In the genomic region with DNA sequence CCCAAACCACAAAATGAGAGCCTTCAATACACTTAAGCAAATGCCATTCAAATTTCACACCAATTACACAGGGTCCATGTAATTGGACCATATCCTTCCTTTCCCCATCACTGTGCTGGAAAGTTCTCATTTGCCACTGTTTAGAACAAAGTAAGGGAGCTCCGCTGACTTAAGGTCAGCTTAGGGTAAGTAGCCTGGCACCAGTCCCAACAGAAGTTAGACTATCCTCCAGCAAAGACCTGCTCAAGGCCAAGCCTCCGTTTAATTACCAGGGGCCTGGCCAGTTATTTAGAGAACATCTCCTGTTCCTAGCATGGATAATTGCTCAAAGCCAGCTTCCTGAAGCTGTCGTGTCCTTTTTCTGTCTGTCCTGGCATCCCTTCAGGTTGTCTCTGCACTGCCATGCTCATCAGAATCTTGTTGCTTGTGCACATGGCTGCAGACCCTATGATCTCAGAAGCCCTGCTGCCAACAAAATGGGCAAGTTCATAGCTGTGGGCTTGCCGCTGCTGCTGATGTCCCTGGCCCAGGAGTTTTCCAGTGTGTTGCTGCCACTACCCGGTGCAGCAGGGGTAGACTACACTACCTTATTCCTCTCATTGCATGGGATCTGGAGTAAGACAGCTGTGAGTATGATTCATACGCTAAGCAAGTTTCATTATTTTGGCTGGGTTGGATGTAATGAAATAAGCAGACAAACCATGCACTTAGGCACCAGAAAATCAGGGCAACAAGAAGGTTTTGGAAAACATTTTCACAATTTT, we compare ENCODE assay signal across 27 cellular contexts. TPM values are rescaled to one million over a fixed set of nuclear protein-coding genes. Genes with fewer than 3 reads are reported as not detected.
DNase-seq lines count a peak whose midpoint lies in the region; ATAC-seq and TF ChIP-seq lines count a peak whose summit lies in the region.
"Had no signal": no experiment of that assay in that cellular context is flagged by ENCODE, and none has a peak within 500 bp of the region (broad histone marks: within the 10 kb centered on the region; RNA-seq: fewer than 3 reads in every experiment).

No MANE protein-coding gene starts in this region.

- H2BK12ac ChIP-seq in neuronal stem cell (ENCODE audit: low read length), result no peak overlapping the region

- H2AFZ ChIP-seq in neuronal stem cell (ENCODE audit: low read length), result no peak overlapping the region

- H3K36me3 ChIP-seq in heart right ventricle (no peaks in the 10 kb centered on the region), SJCRH30 (no peaks in the 10 kb centered on the region), neuronal stem cell (replicated peaks in 1 of 2; ENCODE audit: control insufficient read depth in 2 of 2, insufficient read depth in 2 of 2, low read length in 2 of 2) (no peaks in the 10 kb centered on the region), vagina (no peaks in the 10 kb centered on the region)

- H3K18ac ChIP-seq in neuronal stem cell (ENCODE audit: low read length), result peak overlapping the region; percentile 35

- H2AK5ac ChIP-seq in neuronal stem cell (ENCODE audit: low read depth, low read length), result no peak overlapping the region

- H3K4me1 ChIP-seq in heart right ventricle, result peaks cover 0 to 10% (median 0%) of the 10 kb centered on the region in 9 donors
- peaks cover 6% of the 10 kb centered on the region for H3K4me1 ChIP-seq in SJCRH30
- H3K4me1 ChIP-seq in neuronal stem cell (ENCODE audit: control insufficient read depth in 2 of 2, insufficient read depth in 1 of 2, low read depth in 1 of 2, low read length in 2 of 2), result no peaks in the 10 kb centered on the region
- no peaks in the 10 kb centered on the region for H3K4me1 ChIP-seq in vagina

- peak overlapping the region; percentile 25 for H3K23ac ChIP-seq in neuronal stem cell (ENCODE audit: low read depth, low read length, poor library complexity)

- DNase-seq in heart right ventricle (no peak), Right ventricle myocardium inferior (ENCODE audit: missing footprints) (no peak), SJCRH30 (peak; percentile 59 to 78), neuronal stem cell (ENCODE audit: low spot score) (no peak), superior temporal gyrus (ENCODE audit: extremely low spot score) (peak; percentile 34), vagina (ENCODE audit: extremely low spot score in 2 of 2) (no peak), T1000 (lab: John Stamatoyannopoulos, UW) (no peak)
- no peak for DNase-seq in stimulated activated CD8-positive, alpha-beta memory T cell treated with anti-CD3 and anti-CD28 coated beads, Interleukin-4, amount 100 ng/mL, for 48 hours
- DNase-seq: 8988T, ACHN, Calu3, DMS79 treated with DMSO at 0.1 percent for 48 hours, GF-D8, GOT3, IMR-90, KG1, NCI-H1092 treated with DMSO at 0.1 percent for 48 hours, NCI-H1436, NCI-H187, NCI-H2081 treated with DMSO at 0.1 percent for 48 hours, NCI-H2171, NCI-H226, NCI-H510A, NCI-H69 had no signal

- H3K27me3 ChIP-seq in heart right ventricle, result no peaks in the 10 kb centered on the region
- H3K27me3 ChIP-seq in SJCRH30, result no peaks in the 10 kb centered on the region
- peaks cover 0 to 2% (median 0%) of the 10 kb centered on the region in 3 experiments for H3K27me3 ChIP-seq in neuronal stem cell (ENCODE audit: control insufficient read depth in 3 of 3, insufficient read depth in 3 of 3, low read depth in 1 of 3, low read length in 3 of 3)
- H3K27me3 ChIP-seq in vagina, result no peaks in the 10 kb centered on the region

- H3K4me3 ChIP-seq in heart right ventricle (no peak overlapping the region), SJCRH30 (peak overlapping the region; percentile 9; the same call in 1 of the 2 replicates), neuronal stem cell (ENCODE audit: low read length in 2 of 2) (no peak overlapping the region), vagina (no peak overlapping the region)

- no peak overlapping the region for H2BK15ac ChIP-seq in neuronal stem cell (ENCODE audit: low read length)

- H3K9me3 ChIP-seq in heart right ventricle (peaks cover 0 to 12% (median 0%) of the 10 kb centered on the region in 11 donors), SJCRH30 (replicated peaks) (no peaks in the 10 kb centered on the region), neuronal stem cell (replicated peaks in 1 of 2; ENCODE audit: control insufficient read depth in 2 of 2, insufficient read depth in 1 of 2, low read depth in 1 of 2, low read length in 2 of 2) (no peaks in the 10 kb centered on the region), vagina (no peaks in the 10 kb centered on the region)

- H3K14ac ChIP-seq in neuronal stem cell (ENCODE audit: low read length), result no peak overlapping the region

- no peak overlapping the region for H2BK120ac ChIP-seq in neuronal stem cell (ENCODE audit: low read depth, low read length)

- no peak overlapping the region for H4K8ac ChIP-seq in neuronal stem cell (ENCODE audit: low read depth, low read length)

- 56 to 66% methylated on average over 6 of the region's 6 CpGs for WGBS in heart right ventricle, 2 donors
- no CpG with 5 or more reads among the region's 6 CpGs for WGBS in neuronal stem cell (ENCODE audit: extremely low coverage in 2 of 2, insufficient read length in 2 of 2, insufficient replicate concordance in 1 of 2), 2 donors

- H3K4me2 ChIP-seq in neuronal stem cell (ENCODE audit: insufficient read depth, low read length, poor library complexity, severe bottlenecking), result no peak overlapping the region

- intact Hi-C loops in heart right ventricle (cut with DNase I) (no loop called here), Right ventricle myocardium inferior (cut with DNase I) (no loop called here), vagina (cut with DNase I) (no loop called here)

- no peak for TF ChIP-seq POLR2A in vagina (IDR thresholded peaks at IDR 0.05)

- H3K9ac ChIP-seq in neuronal stem cell (ENCODE audit: low read depth, low read length, poor library complexity), result no peak overlapping the region

- no peaks in the 10 kb centered on the region for H3K79me1 ChIP-seq in neuronal stem cell (ENCODE audit: low read depth, low read length)

- no peak for TF ChIP-seq CTCF in heart right ventricle (IDR thresholded peaks at IDR 0.05)
- no peak for TF ChIP-seq CTCF in vagina (IDR thresholded peaks at IDR 0.05)

- H4K91ac ChIP-seq in neuronal stem cell (ENCODE audit: low read depth, low read length, poor library complexity), result no peak overlapping the region

- no peak overlapping the region for H2BK5ac ChIP-seq in neuronal stem cell (ENCODE audit: low read length)

- ATAC-seq in heart right ventricle (peak in 6 of 8 donors; percentile 23 to 68 (median 58)), Right ventricle myocardium inferior (no peak)
- ATAC-seq: HCT116, Panc1 had no signal

- H3K4ac ChIP-seq in neuronal stem cell (ENCODE audit: low read length), result no peak overlapping the region

- H3K27ac ChIP-seq in heart right ventricle, result no peak overlapping the region
- peak overlapping the region; percentile 75 for H3K27ac ChIP-seq in SJCRH30
- no peak overlapping the region for H3K27ac ChIP-seq in neuronal stem cell (replicated peaks; ENCODE audit: low read length)
- H3K27ac ChIP-seq in vagina, result no peak overlapping the region

RNA-seq across cellular contexts. Expression of gene OR8A1, which starts 8.0 kb away (rescaled TPM):
- total RNA-seq in heart right ventricle (not detected), Right ventricle myocardium inferior (not detected), vagina (not detected)
- polyA plus RNA-seq in heart right ventricle, result not detected
- not detected in 2 replicates for total RNA-seq in SJCRH30 (2014; rRNA removed; shearing (Covaris generic))
- not detected for polyA plus RNA-seq in neuronal stem cell (2013, experiment 1 of 2)
- polyA plus RNA-seq in neuronal stem cell (2013, experiment 2 of 2), result not detected
- total RNA-seq: Calu3, IMR-90 had no signal
- polyA plus RNA-seq: BJ, IMR-90 had no signal

RNA-seq across cellular contexts. Expression of gene PANX3, which starts 33.4 kb away (rescaled TPM):
- total RNA-seq in heart right ventricle, result not detected
- not detected for polyA plus RNA-seq in heart right ventricle
- total RNA-seq in Right ventricle myocardium inferior, result not detected
- total RNA-seq in SJCRH30 (2014; rRNA removed; shearing (Covaris generic)), result not detected in 2 replicates
- not detected for polyA plus RNA-seq in neuronal stem cell (2013, experiment 1 of 2)
- not detected for polyA plus RNA-seq in neuronal stem cell (2013, experiment 2 of 2)
- total RNA-seq in vagina, result not detected
- total RNA-seq: Calu3, IMR-90 had no signal
- polyA plus RNA-seq: BJ, IMR-90 had no signal

RNA-seq across cellular contexts. Expression of gene OR8B12, which starts 34.4 kb away (rescaled TPM):
- total RNA-seq in heart right ventricle (not detected), Right ventricle myocardium inferior (not detected), vagina (not detected)
- not detected for polyA plus RNA-seq in heart right ventricle
- total RNA-seq in SJCRH30 (2014; rRNA removed; shearing (Covaris generic)), result not detected in 2 replicates
- not detected for polyA plus RNA-seq in neuronal stem cell (2013, experiment 1 of 2)
- not detected for polyA plus RNA-seq in neuronal stem cell (2013, experiment 2 of 2)
- total RNA-seq: Calu3, IMR-90 had no signal
- polyA plus RNA-seq: BJ, IMR-90 had no signal

RNA-seq across cellular contexts. Expression of gene TBRG1, which starts 44.8 kb away (rescaled TPM):
- total RNA-seq in heart right ventricle (10 to 100 TPM; 16.4 to 21.5 (median 19.2) TPM), Right ventricle myocardium inferior (21.0 TPM), vagina (29.7 TPM)
- polyA plus RNA-seq in heart right ventricle, result 10 to 100 TPM; 19.1 to 19.2 TPM
- total RNA-seq in SJCRH30 (2014; rRNA removed; shearing (Covaris generic)), result 11.9 and 14.4 TPM in 2 replicates
- 23.7 TPM for polyA plus RNA-seq in neuronal stem cell (2013, experiment 1 of 2)
- polyA plus RNA-seq in neuronal stem cell (2013, experiment 2 of 2), result 23.6 TPM

Comparison
In these comparisons a context has a peak if more than half of its experiments do, and no peak if none do; other contexts are left out.
1. DNase-seq: peak in SJCRH30 (2 of 2) and superior temporal gyrus (single experiment); none in heart right ventricle (0 of 2), Right ventricle myocardium inferior (single experiment), neuronal stem cell (single experiment), vagina (0 of 2), T1000 (single experiment) and stimulated activated CD8-positive, alpha-beta memory T cell treated with anti-CD3 and anti-CD28 coated beads, Interleukin-4, amount 100 ng/mL, for 48 hours (single experiment).